In genomic region chr17:64984181-64984580, GRCh38 we compare ENCODE assay signal across 12 cellular contexts.
DNase-seq lines count a peak whose midpoint lies in the region; ATAC-seq, FAIRE-seq and TF ChIP-seq lines count a peak whose summit lies in the region.
"Had no signal": no experiment of that assay in that cellular context is flagged by ENCODE, and none has a peak within 500 bp of the region (broad histone marks: within the 10 kb centered on the region; RNA-seq: fewer than 3 reads in every experiment).

No MANE protein-coding gene starts in this region.

- RAD21 ChIA-PET in GM12878 (lab: Charles Lee; ENCODE audit: unreplicated experiment): interaction anchor here (0.6 to 5.7 kb wide), 5 partner anchors 37 to 198 kb away, joined by 3 to 71 read pairs (median 9); partner anchors contain the start of gene GNA13

- H3K36me3 ChIP-seq in GM12878 (ENCODE audit: control insufficient read depth in 2 of 2, insufficient read depth in 2 of 2, low read length in 1 of 2): no peaks in the 10 kb centered on the region
- H3K36me3 ChIP-seq in neutrophil: no peaks in the 10 kb centered on the region

- SMC1A ChIA-PET in GM12878 (lab: Charles Lee; ENCODE audit: uncharacterized antibody, unreplicated experiment): interaction anchor here (1.0 to 4.0 kb wide), 5 partner anchors 9 to 115 kb away, joined by 3 to 29 read pairs (median 5); no protein-coding TSS in a partner anchor

- peaks cover 43% of the 10 kb centered on the region for H3K4me1 Mint-ChIP-seq in CD4-positive, alpha-beta T cell (ENCODE audit: low read depth)

- no peak for DNase-seq in CD4-positive, alpha-beta T cell
- DNase-seq in NAMALWA (ENCODE audit: low spot score): peak; percentile 45
- no peak for DNase-seq in GM12878 (ENCODE audit: low read depth, low spot score)
- DNase-seq in stimulated activated naive CD4-positive, alpha-beta T cell treated with Interleukin-2 at 50 U/mL for 16 hours (lab: John Stamatoyannopoulos, UW): no peak
- DNase-seq: amniotic stem cell, erythroblast, NCI-H1048 had no signal

- no peak for TF ChIP-seq POLR2A in GM12878 (IDR thresholded peaks at IDR 0.05; ENCODE audit: low read depth, low read length)

- H4K20me1 ChIP-seq in GM12878 (ENCODE audit: control insufficient read depth, insufficient read depth): no peaks in the 10 kb centered on the region

- CTCF ChIA-PET in CD4-positive, alpha-beta T cell (lab: Charles Lee): interaction anchor here (1.0 kb wide), 1 partner anchor 18 kb away, joined by 3 read pairs; no protein-coding TSS in a partner anchor
- CTCF ChIA-PET in GM12878 (lab: Yijun Ruan, JAX): interaction anchor here (2.5 to 2.7 kb wide), 2 partner anchors 23 to 115 kb away, joined by 12 to 13 read pairs; no protein-coding TSS in a partner anchor

- H3K79me2 ChIP-seq in GM12878 (ENCODE audit: control insufficient read depth, insufficient read depth, low read length): no peaks in the 10 kb centered on the region

- peak overlapping the region; percentile 80 for H3K4me3 Mint-ChIP-seq in CD4-positive, alpha-beta T cell

- POLR2A ChIA-PET in CD4-positive, alpha-beta T cell (lab: Charles Lee): interaction anchor here (1.0 to 3.4 kb wide), 5 partner anchors 9 to 72 kb away, joined by 3 to 117 read pairs (median 10); partner anchors contain the start of gene GNA13
- POLR2A ChIA-PET in GM12878 (lab: Charles Lee): interaction anchor here (2.2 to 2.9 kb wide), 2 partner anchors 9 to 35 kb away, joined by 11 to 34 read pairs; no protein-coding TSS in a partner anchor

- no peak for ATAC-seq in CD4-positive, alpha-beta T cell (ENCODE audit: poor library complexity)
- no peak for ATAC-seq in GM12878
- ATAC-seq in HG03135 (IDR thresholded peaks at IDR 0.05; ENCODE audit: unreplicated experiment): no peak
- no peak for ATAC-seq in HG02885 (IDR thresholded peaks at IDR 0.05; ENCODE audit: poor library complexity, unreplicated experiment)
- no peak for ATAC-seq in GM18907 (IDR thresholded peaks at IDR 0.05; ENCODE audit: unreplicated experiment)

- 68% methylated on average over 3 of the region's 3 CpGs for WGBS in GM12878 (ENCODE audit: insufficient coverage, insufficient replicate concordance, low lambda C conversion rate, missing lambda C conversion rate)

- no peak for TF ChIP-seq CTCF in CD4-positive, alpha-beta T cell (IDR thresholded peaks at IDR 0.05)
- TF ChIP-seq CTCF in GM12878 (IDR thresholded peaks at IDR 0.05 in 2 of 3, conservative IDR thresholded peaks at IDR 0.05 in 1 of 3; ENCODE audit: control insufficient read depth in 2 of 3, extremely low read depth in 1 of 3, insufficient read depth in 1 of 3, low read depth in 3 of 3, low read length in 3 of 3): no peak
- TF ChIP-seq CTCF in neutrophil (IDR thresholded peaks at IDR 0.05): no peak

- H3K36me3 Mint-ChIP-seq in CD4-positive, alpha-beta T cell (ENCODE audit: low read depth): no peaks in the 10 kb centered on the region

- no peak for FAIRE-seq in GM12878 (lab: Jason Lieb, UNC)
- FAIRE-seq: TTC549 had no signal

- peak overlapping the region; percentile 98 for H3K27ac Mint-ChIP-seq in CD4-positive, alpha-beta T cell

- H2AFZ ChIP-seq in GM12878 (ENCODE audit: control insufficient read depth, low read depth, low read length): peak overlapping the region; percentile 25

- intact Hi-C loops in CD4-positive, alpha-beta T cell (cut with DNase I, micrococcal nuclease): loop anchor here in 1 of 2 experiments (2.0 kb wide), 1 partner anchor 71 kb away; no protein-coding TSS in a partner anchor
- intact Hi-C loops in GM12878 (cut with micrococcal nuclease; ENCODE audit: unreplicated experiment): no loop called here

- H3K4me2 ChIP-seq in GM12878 (ENCODE audit: control insufficient read depth, insufficient read depth): peak overlapping the region; percentile 87

- no peaks in the 10 kb centered on the region for H3K9me3 ChIP-seq in CD4-positive, alpha-beta T cell (ENCODE audit: control insufficient read depth, low read length)
- H3K9me3 ChIP-seq in GM12878 (replicated peaks; ENCODE audit: control insufficient read depth, insufficient read depth, low read length) (no peaks in the 10 kb centered on the region), neutrophil (no peaks in the 10 kb centered on the region)

- no peaks in the 10 kb centered on the region for H3K27me3 Mint-ChIP-seq in CD4-positive, alpha-beta T cell

- no peak for TF ChIP-seq EP300 in GM12878 (IDR thresholded peaks at IDR 0.05; ENCODE audit: borderline replicate concordance in 1 of 2, control insufficient read depth in 1 of 2, low read depth in 2 of 2, low read length in 2 of 2)

- H3K27ac ChIP-seq in CD4-positive, alpha-beta T cell (ENCODE audit: low read depth, low read length): peak overlapping the region; percentile 93
- H3K27ac ChIP-seq in GM12878 (ENCODE audit: control insufficient read depth, insufficient read depth) (peak overlapping the region; percentile 100), neutrophil (peak overlapping the region; percentile 99)

- no peaks in the 10 kb centered on the region for H3K27me3 ChIP-seq in CD4-positive, alpha-beta T cell (ENCODE audit: control insufficient read depth, insufficient read depth, low read length)
- H3K27me3 ChIP-seq in GM12878 (replicated peaks in 1 of 2; ENCODE audit: control insufficient read depth in 2 of 2, insufficient read depth in 2 of 2, low read length in 1 of 2) (no peaks in the 10 kb centered on the region), neutrophil (no peaks in the 10 kb centered on the region)

- BruUV-seq in GM12878 (replicated peaks; lab: Mats Ljungman, UMichigan): no TSS peak

- in situ Hi-C loops in GM12878 (cut with MboI): loop anchor here (5.0 kb wide), 1 partner anchor 198 kb away; no protein-coding TSS in a partner anchor

- peak overlapping the region; percentile 91 for H3K9ac ChIP-seq in GM12878 (ENCODE audit: control insufficient read depth, insufficient read depth, low read length)

- no peaks in the 10 kb centered on the region for H3K9me3 Mint-ChIP-seq in CD4-positive, alpha-beta T cell

- TF ChIP-seq RAD21 in GM12878 (IDR thresholded peaks at IDR 0.05; ENCODE audit: insufficient read depth, low read depth, low read length): no peak

- no peak overlapping the region for H3K4me3 ChIP-seq in GM12878
- H3K4me3 ChIP-seq in neutrophil (ENCODE audit: low read depth in 1 of 2, low read length in 1 of 2): no peak overlapping the region

- H3K4me1 ChIP-seq in GM12878 (ENCODE audit: control insufficient read depth, insufficient read depth, low read length) (peaks cover 29% of the 10 kb centered on the region), neutrophil (ENCODE audit: control insufficient read depth in 1 of 2, insufficient read depth in 1 of 2, low read depth in 1 of 2, low read length in 1 of 2) (peaks cover 19 to 24% of the 10 kb centered on the region in 2 experiments)

TF ChIP-seq in GM12878, 131 proteins besides CTCF, POLR2A, EP300 and RAD21:
- TF ChIP-seq SMAD1 (IDR thresholded peaks at IDR 0.05; ENCODE audit: low read depth, partially characterized antibody) (no peak), SP1 (IDR thresholded peaks at IDR 0.05; ENCODE audit: low read depth, low read length) (no peak), MTA2 (IDR thresholded peaks at IDR 0.05; ENCODE audit: low read depth) (no peak), ZSCAN29 (IDR thresholded peaks at IDR 0.05) (no peak), IRF5 (IDR thresholded peaks at IDR 0.05; ENCODE audit: borderline replicate concordance) (no peak), SMAD5 (IDR thresholded peaks at IDR 0.05; ENCODE audit: low read depth) (no peak), TCF12 (IDR thresholded peaks at IDR 0.05; ENCODE audit: low read depth, low read length) (no peak), TCF7 (IDR thresholded peaks at IDR 0.05; ENCODE audit: borderline replicate concordance) (no peak), RB1 (IDR thresholded peaks at IDR 0.05; ENCODE audit: borderline replicate concordance) (no peak), CBX3 (IDR thresholded peaks at IDR 0.05; ENCODE audit: borderline replicate concordance, low read depth) (no peak), JUNB (IDR thresholded peaks at IDR 0.05) (no peak), TAF1 (IDR thresholded peaks at IDR 0.05; ENCODE audit: borderline replicate concordance, low read depth, low read length) (no peak), JUND (IDR thresholded peaks at IDR 0.05; ENCODE audit: low read depth, low read length) (no peak), EGR1 (IDR thresholded peaks at IDR 0.05; ENCODE audit: borderline replicate concordance in 1 of 2, low read depth in 2 of 2, low read length in 2 of 2) (no peak), ZNF24 (IDR thresholded peaks at IDR 0.05) (no peak)
- TF ChIP-seq, protein P1, sequence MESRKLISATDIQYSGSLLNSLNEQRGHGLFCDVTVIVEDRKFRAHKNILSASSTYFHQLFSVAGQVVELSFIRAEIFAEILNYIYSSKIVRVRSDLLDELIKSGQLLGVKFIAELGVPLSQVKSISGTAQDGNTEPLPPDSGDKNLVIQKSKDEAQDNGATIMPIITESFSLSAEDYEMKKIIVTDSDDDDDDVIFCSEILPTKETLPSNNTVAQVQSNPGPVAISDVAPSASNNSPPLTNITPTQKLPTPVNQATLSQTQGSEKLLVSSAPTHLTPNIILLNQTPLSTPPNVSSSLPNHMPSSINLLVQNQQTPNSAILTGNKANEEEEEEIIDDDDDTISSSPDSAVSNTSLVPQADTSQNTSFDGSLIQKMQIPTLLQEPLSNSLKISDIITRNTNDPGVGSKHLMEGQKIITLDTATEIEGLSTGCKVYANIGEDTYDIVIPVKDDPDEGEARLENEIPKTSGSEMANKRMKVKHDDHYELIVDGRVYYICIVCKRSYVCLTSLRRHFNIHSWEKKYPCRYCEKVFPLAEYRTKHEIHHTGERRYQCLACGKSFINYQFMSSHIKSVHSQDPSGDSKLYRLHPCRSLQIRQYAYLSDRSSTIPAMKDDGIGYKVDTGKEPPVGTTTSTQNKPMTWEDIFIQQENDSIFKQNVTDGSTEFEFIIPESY (IDR thresholded peaks at IDR 0.05): no peak
- TF ChIP-seq, protein P2, sequence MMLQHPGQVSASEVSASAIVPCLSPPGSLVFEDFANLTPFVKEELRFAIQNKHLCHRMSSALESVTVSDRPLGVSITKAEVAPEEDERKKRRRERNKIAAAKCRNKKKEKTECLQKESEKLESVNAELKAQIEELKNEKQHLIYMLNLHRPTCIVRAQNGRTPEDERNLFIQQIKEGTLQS (IDR thresholded peaks at IDR 0.05; ENCODE audit: borderline replicate concordance, extremely low read depth, low read depth, low read length): no peak
TF ChIP-seq in GM12878: peak in this region for 0.
